ENCODE assay signal across 1 cellular context in the genomic region with DNA sequence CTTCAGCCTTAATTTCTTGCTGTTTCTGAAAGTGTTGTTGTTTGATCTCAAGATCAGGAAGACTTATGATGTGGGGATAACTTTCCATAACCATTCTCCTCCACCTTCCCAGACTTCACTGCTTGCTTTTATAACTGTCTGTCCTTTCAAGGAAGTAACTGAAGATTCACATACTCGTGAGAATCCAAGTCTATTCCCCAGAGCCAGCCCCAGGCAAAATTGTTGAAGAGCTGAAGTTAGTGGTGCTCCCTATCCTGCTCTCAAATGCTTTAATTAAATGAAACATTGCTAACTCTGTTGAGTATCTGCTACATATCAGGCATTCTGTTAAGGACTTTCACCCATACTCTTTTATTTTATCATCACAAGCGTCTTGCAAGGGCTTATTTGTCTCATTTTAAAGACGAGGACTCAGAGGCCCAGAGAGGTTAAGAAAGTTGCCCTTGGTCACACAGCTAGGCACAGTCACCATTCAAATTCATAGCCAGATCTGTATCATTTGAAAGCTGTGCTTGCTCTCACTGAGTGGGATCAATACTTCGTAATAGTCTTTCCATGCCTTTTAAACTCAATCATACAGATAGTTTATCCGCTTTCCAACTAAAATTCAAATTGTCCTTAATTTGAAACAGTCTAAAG.
TF ChIP-seq lines count a peak whose summit lies in the region.

No MANE protein-coding gene starts in this region.

TF ChIP-seq in GM23338, 12 proteins besides CTCF, POLR2A, EP300 and RAD21 (continued from another document):
- TF ChIP-seq, protein P1, sequence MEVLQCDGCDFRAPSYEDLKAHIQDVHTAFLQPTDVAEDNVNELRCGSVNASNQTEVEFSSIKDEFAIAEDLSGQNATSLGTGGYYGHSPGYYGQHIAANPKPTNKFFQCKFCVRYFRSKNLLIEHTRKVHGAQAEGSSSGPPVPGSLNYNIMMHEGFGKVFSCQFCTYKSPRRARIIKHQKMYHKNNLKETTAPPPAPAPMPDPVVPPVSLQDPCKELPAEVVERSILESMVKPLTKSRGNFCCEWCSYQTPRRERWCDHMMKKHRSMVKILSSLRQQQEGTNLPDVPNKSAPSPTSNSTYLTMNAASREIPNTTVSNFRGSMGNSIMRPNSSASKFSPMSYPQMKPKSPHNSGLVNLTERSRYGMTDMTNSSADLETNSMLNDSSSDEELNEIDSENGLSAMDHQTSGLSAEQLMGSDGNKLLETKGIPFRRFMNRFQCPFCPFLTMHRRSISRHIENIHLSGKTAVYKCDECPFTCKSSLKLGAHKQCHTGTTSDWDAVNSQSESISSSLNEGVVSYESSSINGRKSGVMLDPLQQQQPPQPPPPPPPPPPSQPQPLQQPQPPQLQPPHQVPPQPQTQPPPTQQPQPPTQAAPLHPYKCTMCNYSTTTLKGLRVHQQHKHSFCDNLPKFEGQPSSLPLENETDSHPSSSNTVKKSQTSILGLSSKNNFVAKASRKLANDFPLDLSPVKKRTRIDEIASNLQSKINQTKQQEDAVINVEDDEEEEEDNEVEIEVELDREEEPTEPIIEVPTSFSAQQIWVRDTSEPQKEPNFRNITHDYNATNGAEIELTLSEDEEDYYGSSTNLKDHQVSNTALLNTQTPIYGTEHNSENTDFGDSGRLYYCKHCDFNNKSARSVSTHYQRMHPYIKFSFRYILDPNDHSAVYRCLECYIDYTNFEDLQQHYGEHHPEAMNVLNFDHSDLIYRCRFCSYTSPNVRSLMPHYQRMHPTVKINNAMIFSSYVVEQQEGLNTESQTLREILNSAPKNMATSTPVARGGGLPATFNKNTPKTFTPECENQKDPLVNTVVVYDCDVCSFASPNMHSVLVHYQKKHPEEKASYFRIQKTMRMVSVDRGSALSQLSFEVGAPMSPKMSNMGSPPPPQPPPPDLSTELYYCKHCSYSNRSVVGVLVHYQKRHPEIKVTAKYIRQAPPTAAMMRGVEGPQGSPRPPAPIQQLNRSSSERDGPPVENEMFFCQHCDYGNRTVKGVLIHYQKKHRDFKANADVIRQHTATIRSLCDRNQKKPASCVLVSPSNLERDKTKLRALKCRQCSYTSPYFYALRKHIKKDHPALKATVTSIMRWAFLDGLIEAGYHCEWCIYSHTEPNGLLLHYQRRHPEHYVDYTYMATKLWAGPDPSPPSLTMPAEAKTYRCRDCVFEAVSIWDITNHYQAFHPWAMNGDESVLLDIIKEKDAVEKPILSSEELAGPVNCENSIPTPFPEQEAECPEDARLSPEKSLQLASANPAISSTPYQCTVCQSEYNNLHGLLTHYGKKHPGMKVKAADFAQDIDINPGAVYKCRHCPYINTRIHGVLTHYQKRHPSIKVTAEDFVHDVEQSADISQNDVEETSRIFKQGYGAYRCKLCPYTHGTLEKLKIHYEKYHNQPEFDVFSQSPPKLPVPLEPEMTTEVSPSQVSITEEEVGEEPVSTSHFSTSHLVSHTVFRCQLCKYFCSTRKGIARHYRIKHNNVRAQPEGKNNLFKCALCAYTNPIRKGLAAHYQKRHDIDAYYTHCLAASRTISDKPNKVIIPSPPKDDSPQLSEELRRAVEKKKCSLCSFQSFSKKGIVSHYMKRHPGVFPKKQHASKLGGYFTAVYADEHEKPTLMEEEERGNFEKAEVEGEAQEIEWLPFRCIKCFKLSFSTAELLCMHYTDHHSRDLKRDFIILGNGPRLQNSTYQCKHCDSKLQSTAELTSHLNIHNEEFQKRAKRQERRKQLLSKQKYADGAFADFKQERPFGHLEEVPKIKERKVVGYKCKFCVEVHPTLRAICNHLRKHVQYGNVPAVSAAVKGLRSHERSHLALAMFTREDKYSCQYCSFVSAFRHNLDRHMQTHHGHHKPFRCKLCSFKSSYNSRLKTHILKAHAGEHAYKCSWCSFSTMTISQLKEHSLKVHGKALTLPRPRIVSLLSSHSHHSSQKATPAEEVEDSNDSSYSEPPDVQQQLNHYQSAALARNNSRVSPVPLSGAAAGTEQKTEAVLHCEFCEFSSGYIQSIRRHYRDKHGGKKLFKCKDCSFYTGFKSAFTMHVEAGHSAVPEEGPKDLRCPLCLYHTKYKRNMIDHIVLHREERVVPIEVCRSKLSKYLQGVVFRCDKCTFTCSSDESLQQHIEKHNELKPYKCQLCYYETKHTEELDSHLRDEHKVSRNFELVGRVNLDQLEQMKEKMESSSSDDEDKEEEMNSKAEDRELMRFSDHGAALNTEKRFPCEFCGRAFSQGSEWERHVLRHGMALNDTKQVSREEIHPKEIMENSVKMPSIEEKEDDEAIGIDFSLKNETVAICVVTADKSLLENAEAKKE (CRISPR knock-in tag; IDR thresholded peaks at IDR 0.05), result no peak
- TF ChIP-seq JUNB (IDR thresholded peaks at IDR 0.05; ENCODE audit: unreplicated experiment), result no peak
- no peak for TF ChIP-seq NANOG (IDR thresholded peaks at IDR 0.05; ENCODE audit: borderline replicate concordance)
TF ChIP-seq in GM23338: peak in this region for 0.
